ENCODE assay signal across 12 cellular contexts in the genomic region with DNA sequence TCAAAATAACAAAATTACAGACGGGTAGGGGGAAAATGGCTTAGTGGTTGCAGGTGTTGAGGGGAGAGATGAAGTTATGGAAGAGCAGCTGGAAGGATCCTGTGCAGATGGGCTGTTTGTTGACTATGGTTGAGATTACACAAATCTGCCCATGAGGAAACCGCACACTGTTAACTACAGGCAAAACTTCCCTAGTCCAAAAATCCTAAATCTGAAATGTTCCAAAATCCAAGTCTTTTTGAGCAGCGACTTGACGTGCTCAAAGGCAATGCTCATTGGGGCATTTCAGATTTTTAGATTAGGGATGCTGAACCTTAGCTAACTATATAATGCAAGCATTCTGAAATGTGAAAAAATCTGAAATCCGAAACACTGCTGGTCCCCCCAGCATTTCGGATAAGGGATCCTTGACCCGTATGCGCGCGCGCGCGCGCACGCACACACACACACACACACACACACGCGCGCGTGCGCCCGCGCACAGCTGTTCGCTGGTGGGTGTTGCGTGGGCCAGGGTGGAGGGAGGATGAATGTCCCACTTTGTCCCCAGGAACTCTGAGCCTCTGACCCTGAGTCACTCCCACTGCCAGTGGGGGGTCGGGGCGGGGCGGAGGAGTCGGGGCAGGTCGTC. TPM values are rescaled to one million over a fixed set of nuclear protein-coding genes. Genes with fewer than 3 reads are reported as not detected.
DNase-seq lines count a peak whose midpoint lies in the region; ATAC-seq and TF ChIP-seq lines count a peak whose summit lies in the region.
"Had no signal": no experiment of that assay in that cellular context is flagged by ENCODE, and none has a peak within 500 bp of the region (broad histone marks: within the 10 kb centered on the region; RNA-seq: fewer than 3 reads in every experiment).

No MANE protein-coding gene starts in this region.

- H3K4me1 ChIP-seq in right cardiac atrium (ENCODE audit: control insufficient read depth, insufficient read depth, low read length), result no peaks in the 10 kb centered on the region
- peaks cover 0 to 80% (median 57%) of the 10 kb centered on the region in 6 donors for H3K4me1 ChIP-seq in spleen
- H3K4me1 ChIP-seq in Karpas-422 (ENCODE audit: low read length), result peaks cover 7% of the 10 kb centered on the region

- POLR2A ChIA-PET in WTC11 (lab: Charles Lee), result interaction anchor here (0.6 kb wide), 1 partner anchor 25 kb away, joined by 4 read pairs; no protein-coding TSS in a partner anchor

- no peaks in the 10 kb centered on the region for H3K36me3 Mint-ChIP-seq in WTC11

- H3K4me2 ChIP-seq in Karpas-422 (ENCODE audit: low read depth, low read length, poor library complexity, severe bottlenecking), result no peak overlapping the region

- H3K27me3 ChIP-seq in right cardiac atrium (ENCODE audit: control insufficient read depth, insufficient read depth) (no peaks in the 10 kb centered on the region), spleen (replicated peaks in 1 of 7) (peaks cover 0 to 56% (median 5%) of the 10 kb centered on the region in 7 donors), Karpas-422 (ENCODE audit: low read length) (no peaks in the 10 kb centered on the region; the same call in 1 of the 2 replicates)

- H3K36me3 ChIP-seq in spleen, result no peaks in the 10 kb centered on the region
- no peaks in the 10 kb centered on the region for H3K36me3 ChIP-seq in Karpas-422 (ENCODE audit: insufficient read depth, low read length)

- peak overlapping the region; percentile 64 for H3K4me3 Mint-ChIP-seq in WTC11

- H3K9me3 Mint-ChIP-seq in WTC11, result no peaks in the 10 kb centered on the region

- H3K9me2 ChIP-seq in Karpas-422 (replicated peaks; ENCODE audit: insufficient read depth, low read length), result no peaks in the 10 kb centered on the region

- no peak overlapping the region for H2AFZ ChIP-seq in Karpas-422 (ENCODE audit: low read length)

- no peaks in the 10 kb centered on the region for H3K9me3 ChIP-seq in right cardiac atrium (ENCODE audit: control insufficient read depth, low read length)
- H3K9me3 ChIP-seq in spleen, result no peaks in the 10 kb centered on the region
- H3K9me3 ChIP-seq in Karpas-422 (ENCODE audit: low read length), result no peaks in the 10 kb centered on the region

- CTCF ChIA-PET in WTC11 (lab: Charles Lee), result no interaction called here

- no peaks in the 10 kb centered on the region for H3K79me2 ChIP-seq in Karpas-422 (ENCODE audit: low read length)

- no peak overlapping the region for H3K9ac ChIP-seq in Karpas-422 (ENCODE audit: low read length)

- H4K20me1 ChIP-seq in Karpas-422 (ENCODE audit: insufficient read depth, low read depth, low read length), result no peaks in the 10 kb centered on the region

- H3K4me3 ChIP-seq in right cardiac atrium (ENCODE audit: low read length), result peak overlapping the region; percentile 42
- peak overlapping the region in 5 of 8 donors; percentile 39 to 80 (median 52) for H3K4me3 ChIP-seq in spleen
- H3K4me3 ChIP-seq in Karpas-422 (ENCODE audit: low read length), result no peak overlapping the region

- TF ChIP-seq CTCF in WTC11 (IDR thresholded peaks at IDR 0.05), result no peak
- no peak for TF ChIP-seq CTCF in spleen (IDR thresholded peaks at IDR 0.05 in 8 of 11, conservative IDR thresholded peaks at IDR 0.05 in 3 of 11)

- ATAC-seq in WTC11, result no peak
- ATAC-seq in right cardiac atrium, result no peak

- peaks cover 4% of the 10 kb centered on the region; the same call in 1 of the 2 replicates for H3K4me1 Mint-ChIP-seq in WTC11

- TF ChIP-seq POLR2A in spleen (IDR thresholded peaks at IDR 0.05), result no peak

- H3K27ac ChIP-seq in right cardiac atrium (ENCODE audit: low read length) (no peak overlapping the region), spleen (peak overlapping the region in 7 of 8 donors; percentile 71 to 89 (median 82)), Karpas-422 (ENCODE audit: low read length) (no peak overlapping the region)

- intact Hi-C loops in right cardiac atrium (cut with DNase I), result no loop called here
- intact Hi-C loops in spleen (cut with DNase I; ENCODE audit: low total_unique reads), result loop anchor here (10.0 kb wide), 1 partner anchor 61 kb away; no protein-coding TSS in a partner anchor

- 38% methylated on average over 29 of the region's 29 CpGs for WGBS in right cardiac atrium
- WGBS in spleen, 5 donors, result 51 to 68% (median 56%) methylated on average over 25 to 29 of the region's 29 CpGs

- no peak overlapping the region for H3K27ac Mint-ChIP-seq in WTC11

- H3K27me3 Mint-ChIP-seq in WTC11 (ENCODE audit: low read depth), result peaks cover 31% of the 10 kb centered on the region

- DNase-seq in NCI-H82 (lab: John Stamatoyannopoulos, UW) (peak; percentile 73), NCI-H82 treated with DMSO at 0.1 percent for 48 hours (lab: John Stamatoyannopoulos, UW; ENCODE audit: unreplicated experiment) (no peak), WTC11 (ENCODE audit: low spot score) (peak; percentile 62), right cardiac atrium (peak in 2 of 3 donors; percentile 77 to 80), spleen (no peak), Karpas-422 (no peak), cerebellar cortex (ENCODE audit: low spot score) (no peak), NCI-H526 (lab: John Stamatoyannopoulos, UW) (no peak)
- DNase-seq: activated gamma-delta T cell, NCI-H1105 had no signal

TF ChIP-seq in WTC11, 78 proteins besides CTCF, POLR2A, EP300 and RAD21:
- TF ChIP-seq ZNF121 (CRISPR knock-in tag; IDR thresholded peaks at IDR 0.05) (no peak), ZNF232 (CRISPR knock-in tag; IDR thresholded peaks at IDR 0.05) (no peak), SMAD4 (CRISPR knock-in tag; IDR thresholded peaks at IDR 0.05) (no peak)
- TF ChIP-seq, protein P1, sequence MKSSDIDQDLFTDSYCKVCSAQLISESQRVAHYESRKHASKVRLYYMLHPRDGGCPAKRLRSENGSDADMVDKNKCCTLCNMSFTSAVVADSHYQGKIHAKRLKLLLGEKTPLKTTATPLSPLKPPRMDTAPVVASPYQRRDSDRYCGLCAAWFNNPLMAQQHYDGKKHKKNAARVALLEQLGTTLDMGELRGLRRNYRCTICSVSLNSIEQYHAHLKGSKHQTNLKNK (CRISPR knock-in tag; IDR thresholded peaks at IDR 0.05), result no peak
- TF ChIP-seq, protein P2, sequence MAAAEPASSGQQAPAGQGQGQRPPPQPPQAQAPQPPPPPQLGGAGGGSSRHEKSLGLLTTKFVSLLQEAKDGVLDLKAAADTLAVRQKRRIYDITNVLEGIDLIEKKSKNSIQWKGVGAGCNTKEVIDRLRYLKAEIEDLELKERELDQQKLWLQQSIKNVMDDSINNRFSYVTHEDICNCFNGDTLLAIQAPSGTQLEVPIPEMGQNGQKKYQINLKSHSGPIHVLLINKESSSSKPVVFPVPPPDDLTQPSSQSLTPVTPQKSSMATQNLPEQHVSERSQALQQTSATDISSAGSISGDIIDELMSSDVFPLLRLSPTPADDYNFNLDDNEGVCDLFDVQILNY (CRISPR knock-in tag; IDR thresholded peaks at IDR 0.05), result no peak
TF ChIP-seq in WTC11: peak in this region for 0.

RNA-seq across cellular contexts. Expression of a gene that starts 6.8 kb away (rescaled TPM):
- 0.11 to 0.14 TPM in 2 of 3 replicates, not detected in the other for total RNA-seq in WTC11 (2021)
- 1 to 10 TPM in 3 of 4 donors, under 1 TPM in 1; 0.91 to 3.6 (median 1.1) TPM for total RNA-seq in right cardiac atrium
- 3.0 TPM for polyA plus RNA-seq in right cardiac atrium
- 1 to 10 TPM; 1.2 to 5.4 (median 2.3) TPM for total RNA-seq in spleen
- 1 to 10 TPM in 1 of 3 donors, under 1 TPM in 2; 0.48 to 1.3 (median 0.76) TPM for polyA plus RNA-seq in spleen
- total RNA-seq in Karpas-422 (2014; rRNA removed; shearing (Covaris generic); ENCODE audit: low replicate concordance), result not detected in 2 replicates
- total RNA-seq: A172, SK-MEL-5 had no signal

Comparison
In these comparisons a context has a peak if more than half of its experiments do, and no peak if none do; other contexts are left out.
1. DNase-seq: peak in NCI-H82 (single experiment), WTC11 (single experiment) and right cardiac atrium (2 of 3); none in NCI-H82 treated with DMSO at 0.1 percent for 48 hours (single experiment), spleen (single experiment), Karpas-422 (single experiment), cerebellar cortex (single experiment) and NCI-H526 (0 of 2).
2. H3K27ac ChIP-seq: peak in spleen (7 of 8); none in right cardiac atrium (single experiment) and Karpas-422 (single experiment).